ENCODE assay signal across 18 cellular contexts in genomic region chr12:71306808-71307207, GRCh38.
DNase-seq lines count a peak whose midpoint lies in the region; ATAC-seq, FAIRE-seq and TF ChIP-seq lines count a peak whose summit lies in the region.
"Had no signal": no experiment of that assay in that cellular context is flagged by ENCODE, and none has a peak within 500 bp of the region (broad histone marks: within the 10 kb centered on the region; RNA-seq: fewer than 3 reads in every experiment).

No MANE protein-coding gene starts in this region.

- TF ChIP-seq EP300 in A549 (IDR thresholded peaks at IDR 0.05), result no peak

- 0% methylated on average over 1 of the region's 1 CpG for WGBS in A549 (ENCODE audit: missing lambda C conversion rate)
- 76 to 87% (median 81%) methylated on average over 1 of the region's 1 CpG for WGBS in small intestine, 3 donors

- H3K79me2 ChIP-seq in PC-3 (ENCODE audit: low read length), result no peaks in the 10 kb centered on the region

- H3K4me3 ChIP-seq in A549 (no peak overlapping the region), PC-3 (ENCODE audit: low read length) (no peak overlapping the region), bronchial epithelial cell (ENCODE audit: low read depth, low read length) (no peak overlapping the region), small intestine (ENCODE audit: low read depth in 1 of 2, low read length in 2 of 2) (no peak overlapping the region), H7 (ENCODE audit: insufficient read depth, low read depth, low read length) (no peak overlapping the region)
- H3K4me3 ChIP-seq: BLaER1, GM23248 had no signal

- POLR2A ChIA-PET in A549 (lab: Yijun Ruan, JAX) (no interaction called here), PC-3 (lab: Charles Lee; ENCODE audit: unreplicated experiment) (no interaction called here)

- no peak for TF ChIP-seq POLR2A in A549 (IDR thresholded peaks at IDR 0.05; ENCODE audit: low read length)

- H3K9me2 ChIP-seq in PC-3 (replicated peaks; ENCODE audit: low read length), result no peaks in the 10 kb centered on the region

- no TSS peak for BruUV-seq in PC-3 (replicated peaks; lab: Mats Ljungman, UMichigan)

- no peak overlapping the region for H3K27ac ChIP-seq in A549
- no peak overlapping the region for H3K27ac ChIP-seq in PC-3 (ENCODE audit: low read length)
- H3K27ac ChIP-seq in small intestine (ENCODE audit: low read depth in 1 of 2, low read length in 1 of 2), result no peak overlapping the region
- H3K27ac ChIP-seq: BLaER1, C4-2B, GM23248 had no signal

- H3K9ac ChIP-seq in PC-3 (ENCODE audit: low read length), result no peak overlapping the region
- H3K9ac ChIP-seq: BLaER1, GM23248 had no signal

- intact Hi-C loops in PC-3 (cut with micrococcal nuclease), result no loop called here

- no peaks in the 10 kb centered on the region for H3K4me1 ChIP-seq in A549
- H3K4me1 ChIP-seq in PC-3 (ENCODE audit: insufficient read depth, low read length), result peaks cover 8% of the 10 kb centered on the region; the same call in 1 of the 2 replicates
- no peaks in the 10 kb centered on the region for H3K4me1 ChIP-seq in small intestine (ENCODE audit: control insufficient read depth in 2 of 2, insufficient read depth in 1 of 2, low read depth in 1 of 2, low read length in 1 of 2)
- H3K4me1 ChIP-seq: BLaER1, Caco-2 had no signal

- DNase-seq in A549 (ENCODE audit: low read depth in 1 of 2, low spot score in 1 of 2), result no peak
- peak; percentile 7 for DNase-seq in PC-3
- DNase-seq in bronchial epithelial cell (ENCODE audit: low read depth), result peak; percentile 15
- DNase-seq in small intestine, result no peak
- no peak for DNase-seq in H7
- DNase-seq in GDM1 (lab: John Stamatoyannopoulos, UW), result no peak
- DNase-seq: Caco-2; CD4-positive, CD25-positive, alpha-beta regulatory T cell; CD8-positive, alpha-beta T cell; DMS153; DMS79 treated with DMSO at 0.1 percent for 48 hours; GM23248; H9 had no signal

- no peaks in the 10 kb centered on the region for H3K9me3 ChIP-seq in A549
- H3K9me3 ChIP-seq in PC-3 (ENCODE audit: low read length), result no peaks in the 10 kb centered on the region
- H3K9me3 ChIP-seq in small intestine (ENCODE audit: control insufficient read depth, low read depth), result no peaks in the 10 kb centered on the region
- H3K9me3 ChIP-seq: BLaER1, Caco-2 had no signal

- no peak for FAIRE-seq in A549 (lab: Jason Lieb, UNC)
- no peak for FAIRE-seq in bronchial epithelial cell (lab: Jason Lieb, UNC)
- peak; percentile 33 for FAIRE-seq in small intestine (lab: Jason Lieb, UNC)
- FAIRE-seq: GM12892, H1 had no signal

- H3K27me3 ChIP-seq in PC-3 (ENCODE audit: low read length) (no peaks in the 10 kb centered on the region), bronchial epithelial cell (ENCODE audit: control insufficient read depth, insufficient read depth, low read length) (no peaks in the 10 kb centered on the region), small intestine (ENCODE audit: control insufficient read depth in 2 of 2, insufficient read depth in 2 of 2, low read length in 2 of 2) (no peaks in the 10 kb centered on the region), H7 (ENCODE audit: control insufficient read depth, insufficient read depth, low read length) (no peaks in the 10 kb centered on the region)
- H3K27me3 ChIP-seq: BLaER1 had no signal

- ATAC-seq in A549 (no peak), PC-3 (no peak)
- ATAC-seq: CD8-positive, alpha-beta T cell; HCT116 had no signal

- CTCF ChIA-PET in A549 (lab: Yijun Ruan, JAX) (no interaction called here), PC-3 (lab: Charles Lee) (no interaction called here)

- H2AFZ ChIP-seq in PC-3 (ENCODE audit: low read length), result no peak overlapping the region
- H2AFZ ChIP-seq: GM23248 had no signal

- no peaks in the 10 kb centered on the region for H4K20me1 ChIP-seq in PC-3 (ENCODE audit: low read length)
- H4K20me1 ChIP-seq: BLaER1 had no signal

- H3K4me2 ChIP-seq in A549, result no peak overlapping the region
- no peak overlapping the region for H3K4me2 ChIP-seq in PC-3 (ENCODE audit: low read length)
- H3K4me2 ChIP-seq: BLaER1 had no signal

- TF ChIP-seq RAD21 in A549 (conservative IDR thresholded peaks at IDR 0.05 in 1 of 2, IDR thresholded peaks at IDR 0.05 in 1 of 2), result no peak

- H3F3A ChIP-seq in PC-3 (ENCODE audit: low read length, unreplicated experiment), result no peaks in the 10 kb centered on the region

- TF ChIP-seq CTCF in A549 (IDR thresholded peaks at IDR 0.05), result no peak
- TF ChIP-seq CTCF in PC-3 (conservative IDR thresholded peaks at IDR 0.05; ENCODE audit: low read depth, low read length), result no peak
- no peak for TF ChIP-seq CTCF in bronchial epithelial cell (IDR thresholded peaks at IDR 0.05; ENCODE audit: insufficient read depth, low read length, severe bottlenecking)

- H3K36me3 ChIP-seq in PC-3 (ENCODE audit: low read depth, low read length) (no peaks in the 10 kb centered on the region), bronchial epithelial cell (ENCODE audit: control insufficient read depth, insufficient read depth, low read length) (no peaks in the 10 kb centered on the region), small intestine (ENCODE audit: control insufficient read depth in 2 of 2, insufficient read depth in 2 of 2, low read length in 2 of 2) (no peaks in the 10 kb centered on the region), H7 (replicated peaks; ENCODE audit: control insufficient read depth, insufficient read depth, low read length) (no peaks in the 10 kb centered on the region)
- H3K36me3 ChIP-seq: BLaER1 had no signal

TF ChIP-seq in A549, 52 proteins besides CTCF, POLR2A, EP300 and RAD21:
- TF ChIP-seq FOSL2 (IDR thresholded peaks at IDR 0.05) (no peak), FOSL2 (CRISPR knock-in tag; IDR thresholded peaks at IDR 0.05) (0 out of 2 replicates have a peak, but pooled peaks have one; percentile 39)
- TF ChIP-seq, protein P1, sequence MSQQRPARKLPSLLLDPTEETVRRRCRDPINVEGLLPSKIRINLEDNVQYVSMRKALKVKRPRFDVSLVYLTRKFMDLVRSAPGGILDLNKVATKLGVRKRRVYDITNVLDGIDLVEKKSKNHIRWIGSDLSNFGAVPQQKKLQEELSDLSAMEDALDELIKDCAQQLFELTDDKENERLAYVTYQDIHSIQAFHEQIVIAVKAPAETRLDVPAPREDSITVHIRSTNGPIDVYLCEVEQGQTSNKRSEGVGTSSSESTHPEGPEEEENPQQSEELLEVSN (IDR thresholded peaks at IDR 0.05; ENCODE audit: borderline replicate concordance, low read depth), result no peak

Comparison
In these comparisons a context has a peak if more than half of its experiments do, and no peak if none do; other contexts are left out.
1. DNase-seq: peak in PC-3 (single experiment) and bronchial epithelial cell (single experiment); none in A549 (0 of 2), small intestine (single experiment), H7 (single experiment) and GDM1 (single experiment).